6 cellular contexts compared by ENCODE assay signal in genomic region chr2:90298983-90299382, GRCh38.
DNase-seq lines count a peak whose midpoint lies in the region; ATAC-seq, FAIRE-seq and TF ChIP-seq lines count a peak whose summit lies in the region.
"Not testable (repeated sequence)": the region's sequence is repeated elsewhere in the genome, so short reads cannot be mapped to it uniquely, and the experiment has no call there.

No MANE protein-coding gene starts in this region.

- not testable (repeated sequence) for TF ChIP-seq CTCF in A549 (IDR thresholded peaks at IDR 0.05); Panc1 (IDR thresholded peaks at IDR 0.05); upper lobe of right lung (IDR thresholded peaks at IDR 0.05)

- not testable (repeated sequence) for TF ChIP-seq POLR2A in A549 (IDR thresholded peaks at IDR 0.05; ENCODE audit: low read length)

- DNase-seq in A549 (ENCODE audit: low read depth in 1 of 2, low spot score in 1 of 2); Panc1 (ENCODE audit: low read depth, low spot score); activated CD4-positive, alpha-beta T cell treated with anti-CD3 and anti-CD28 coated beads, Interleukin-2, amount 10 ng/mL, durations not matched to agents 7 days and 5 days; naive thymus-derived CD4-positive, alpha-beta T cell; upper lobe of right lung: not testable (repeated sequence)

- H3K4me2 ChIP-seq in A549: not testable (repeated sequence)

- intact Hi-C loops in Panc1 (cut with micrococcal nuclease; ENCODE audit: unreplicated experiment); naive thymus-derived CD4-positive, alpha-beta T cell (cut with micrococcal nuclease); upper lobe of right lung (cut with DNase I): not testable (repeated sequence)

- ATAC-seq in A549: peak; percentile 63 to 64; a peak in 5 of 6 replicates
- peak; percentile 34; the same call in 1 of the 2 replicates for ATAC-seq in Panc1
- ATAC-seq in naive thymus-derived CD4-positive, alpha-beta T cell: peak; percentile 22
- peak; percentile 31 for ATAC-seq in stimulated activated memory B cell treated with anti-CD40 and anti-IgM and Interleukin-4, amounts not matched to agents 10 μg/mL and 1 μg/mL and 100 μg/mL, for 72 hours
- ATAC-seq in upper lobe of right lung: peak; percentile 28

- not testable (repeated sequence) for H3K9me3 Mint-ChIP-seq in activated CD4-positive, alpha-beta T cell treated with anti-CD3 and anti-CD28 coated beads, Interleukin-2, amount 10 ng/mL, durations not matched to agents 7 days and 5 days; stimulated activated memory B cell treated with anti-CD40 and anti-IgM and Interleukin-4, amounts not matched to agents 10 μg/mL and 1 μg/mL and 100 μg/mL, for 72 hours
- peaks cover 0 to 11% (median 5%) of the 10 kb centered on the region in 11 donors for H3K9me3 Mint-ChIP-seq in naive thymus-derived CD4-positive, alpha-beta T cell

- CTCF ChIA-PET in A549 (lab: Yijun Ruan, JAX); Panc1 (lab: Charles Lee); activated CD4-positive, alpha-beta T cell treated with anti-CD3 and anti-CD28 coated beads, Interleukin-2, amount 10 ng/mL, durations not matched to agents 7 days and 5 days (lab: Charles Lee); naive thymus-derived CD4-positive, alpha-beta T cell (lab: Charles Lee): not testable (repeated sequence)

- not testable (repeated sequence) for H3K4me3 Mint-ChIP-seq in activated CD4-positive, alpha-beta T cell treated with anti-CD3 and anti-CD28 coated beads, Interleukin-2, amount 10 ng/mL, durations not matched to agents 7 days and 5 days; naive thymus-derived CD4-positive, alpha-beta T cell; stimulated activated memory B cell treated with anti-CD40 and anti-IgM and Interleukin-4, amounts not matched to agents 10 μg/mL and 1 μg/mL and 100 μg/mL, for 72 hours

- H3K4me3 ChIP-seq in A549; Panc1 (ENCODE audit: low read depth in 2 of 2, low read length in 2 of 2); naive thymus-derived CD4-positive, alpha-beta T cell (ENCODE audit: low read length); upper lobe of right lung: not testable (repeated sequence)

- not testable (repeated sequence) for H3K27me3 Mint-ChIP-seq in activated CD4-positive, alpha-beta T cell treated with anti-CD3 and anti-CD28 coated beads, Interleukin-2, amount 10 ng/mL, durations not matched to agents 7 days and 5 days; naive thymus-derived CD4-positive, alpha-beta T cell; stimulated activated memory B cell treated with anti-CD40 and anti-IgM and Interleukin-4, amounts not matched to agents 10 μg/mL and 1 μg/mL and 100 μg/mL, for 72 hours

- H3K36me3 ChIP-seq in Panc1 (ENCODE audit: control insufficient read depth, insufficient read depth, low read length); naive thymus-derived CD4-positive, alpha-beta T cell (ENCODE audit: control insufficient read depth in 2 of 3, insufficient read depth in 3 of 3, low read length in 3 of 3); upper lobe of right lung: not testable (repeated sequence)

- not testable (repeated sequence) for BruUV-seq in Panc1 (replicated peaks; lab: Mats Ljungman, UMichigan)

- not testable (repeated sequence) for H3K4me1 Mint-ChIP-seq in activated CD4-positive, alpha-beta T cell treated with anti-CD3 and anti-CD28 coated beads, Interleukin-2, amount 10 ng/mL, durations not matched to agents 7 days and 5 days; naive thymus-derived CD4-positive, alpha-beta T cell; stimulated activated memory B cell treated with anti-CD40 and anti-IgM and Interleukin-4, amounts not matched to agents 10 μg/mL and 1 μg/mL and 100 μg/mL, for 72 hours

- in situ Hi-C loops in Panc1 (cut with HindIII; ENCODE audit: low pct_unique_long_range_greater_than_20kb, low sequenced_read_pairs): not testable (repeated sequence)

- not testable (repeated sequence) for H3K9me3 ChIP-seq in A549; Panc1 (ENCODE audit: control insufficient read depth, insufficient read depth, low read depth, low read length); naive thymus-derived CD4-positive, alpha-beta T cell (ENCODE audit: control insufficient read depth in 2 of 3, low read length in 3 of 3); upper lobe of right lung

- not testable (repeated sequence) for TF ChIP-seq EP300 in A549 (IDR thresholded peaks at IDR 0.05)

- not testable (repeated sequence) for H3K4me1 ChIP-seq in A549; Panc1 (ENCODE audit: control insufficient read depth, insufficient read depth, low read length); naive thymus-derived CD4-positive, alpha-beta T cell (ENCODE audit: control insufficient read depth in 2 of 2, insufficient read depth in 2 of 2, low read length in 2 of 2); upper lobe of right lung

- not testable (repeated sequence) for TF ChIP-seq RAD21 in A549 (conservative IDR thresholded peaks at IDR 0.05 in 1 of 2, IDR thresholded peaks at IDR 0.05 in 1 of 2)

- POLR2A ChIA-PET in A549 (lab: Yijun Ruan, JAX); Panc1 (lab: Charles Lee); activated CD4-positive, alpha-beta T cell treated with anti-CD3 and anti-CD28 coated beads, Interleukin-2, amount 10 ng/mL, durations not matched to agents 7 days and 5 days (lab: Charles Lee); naive thymus-derived CD4-positive, alpha-beta T cell (lab: Charles Lee): not testable (repeated sequence)

- H3K27ac Mint-ChIP-seq in activated CD4-positive, alpha-beta T cell treated with anti-CD3 and anti-CD28 coated beads, Interleukin-2, amount 10 ng/mL, durations not matched to agents 7 days and 5 days: peak overlapping the region; percentile 62
- H3K27ac Mint-ChIP-seq in naive thymus-derived CD4-positive, alpha-beta T cell; stimulated activated memory B cell treated with anti-CD40 and anti-IgM and Interleukin-4, amounts not matched to agents 10 μg/mL and 1 μg/mL and 100 μg/mL, for 72 hours: not testable (repeated sequence)

- H3K27me3 ChIP-seq in Panc1 (ENCODE audit: control insufficient read depth, insufficient read depth, low read length); naive thymus-derived CD4-positive, alpha-beta T cell (ENCODE audit: control insufficient read depth in 2 of 2, insufficient read depth in 2 of 2, low read length in 2 of 2); upper lobe of right lung: not testable (repeated sequence)

- not testable (repeated sequence) for FAIRE-seq in A549 (lab: Jason Lieb, UNC)

- WGBS in A549 (ENCODE audit: missing lambda C conversion rate): 6% methylated on average over 2 of the region's 5 CpGs

- H3K36me3 Mint-ChIP-seq in activated CD4-positive, alpha-beta T cell treated with anti-CD3 and anti-CD28 coated beads, Interleukin-2, amount 10 ng/mL, durations not matched to agents 7 days and 5 days (ENCODE audit: low read depth); naive thymus-derived CD4-positive, alpha-beta T cell; stimulated activated memory B cell treated with anti-CD40 and anti-IgM and Interleukin-4, amounts not matched to agents 10 μg/mL and 1 μg/mL and 100 μg/mL, for 72 hours: not testable (repeated sequence)

- H3K27ac ChIP-seq in A549; Panc1 (ENCODE audit: low read length); naive thymus-derived CD4-positive, alpha-beta T cell (ENCODE audit: low read depth, low read length); upper lobe of right lung: not testable (repeated sequence)
